12 cellular contexts compared by ENCODE assay signal in the genomic region with DNA sequence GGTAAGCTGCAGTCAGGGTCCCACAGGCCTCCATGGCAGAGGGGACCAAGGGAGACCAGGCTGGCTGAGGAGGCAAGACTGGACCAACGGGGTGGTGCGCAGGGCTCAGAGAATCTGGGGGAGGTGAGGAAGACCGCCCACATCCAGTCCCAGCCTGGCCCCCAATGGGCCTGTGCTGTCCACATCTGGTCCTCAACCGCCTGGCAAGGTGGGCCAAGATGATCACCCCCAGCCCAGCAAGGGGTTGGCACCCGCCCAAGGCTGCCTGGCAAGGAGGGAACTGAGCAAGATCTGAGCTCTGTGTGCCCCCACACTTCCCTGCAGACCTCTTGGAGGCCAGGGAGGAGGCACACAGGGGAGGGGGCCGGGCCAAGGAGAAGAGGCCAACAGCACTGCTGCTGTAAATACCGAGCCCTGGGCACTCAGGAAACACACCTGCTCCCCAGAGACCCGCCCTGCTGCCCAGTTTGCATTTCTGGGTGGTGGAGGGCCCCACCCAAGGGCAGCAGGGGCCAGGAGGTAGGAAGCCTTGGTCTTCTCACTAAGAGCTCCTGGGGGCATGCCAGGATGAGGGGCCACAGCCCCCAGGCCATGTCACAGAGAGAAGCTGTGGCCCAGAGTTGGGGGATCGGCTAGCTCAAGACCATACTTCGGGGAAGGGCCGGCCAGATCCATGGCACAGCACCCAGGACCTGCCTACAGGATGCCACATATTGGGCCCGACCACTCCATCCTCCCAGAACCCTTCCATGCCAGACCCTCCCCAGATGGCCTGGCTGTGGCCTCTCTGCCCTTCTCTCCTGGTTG.
DNase-seq lines count a peak whose midpoint lies in the region; ATAC-seq and TF ChIP-seq lines count a peak whose summit lies in the region.
"Had no signal": no experiment of that assay in that cellular context is flagged by ENCODE, and none has a peak within 500 bp of the region (broad histone marks: within the 10 kb centered on the region; RNA-seq: fewer than 3 reads in every experiment).

No MANE protein-coding gene starts in this region.

- H3K27me3 ChIP-seq in dorsolateral prefrontal cortex (no peaks in the 10 kb centered on the region), mucosa of rectum (ENCODE audit: control insufficient read depth in 2 of 2, insufficient read depth in 2 of 2, low read length in 2 of 2) (no peaks in the 10 kb centered on the region), ascending aorta (no peaks in the 10 kb centered on the region)

- no peaks in the 10 kb centered on the region for H3K9me3 Mint-ChIP-seq in IgD-negative memory B cell
- H3K9me3 Mint-ChIP-seq: activated T-helper 1 cell treated with anti-CD3 and anti-CD28 coated beads, Interleukin-12 subunit alpha, Interleukin-12 subunit beta, Interleukin-2, Interleukin-4 antibody, amounts not matched to agents 30 ng/mL and 10 ng/mL and 1 ng/mL, durations not matched to agents 14 hours and 24 hours and 36 hours had no signal

- H3K27ac ChIP-seq in dorsolateral prefrontal cortex (peak overlapping the region; percentile 68 to 99 (median 98)), mucosa of rectum (ENCODE audit: low read depth in 2 of 2, low read length in 2 of 2) (peak overlapping the region; percentile 97), substantia nigra (ENCODE audit: low read depth, low read length, poor library complexity, severe bottlenecking) (peak overlapping the region; percentile 100), ascending aorta (no peak overlapping the region)

- no peak for ATAC-seq in HG03354 (IDR thresholded peaks at IDR 0.05; ENCODE audit: poor library complexity, severe bottlenecking, unreplicated experiment)

- H3K4me1 Mint-ChIP-seq in IgD-negative memory B cell, result peaks cover 4 to 15% (median 14%) of the 10 kb centered on the region in 3 donors

- no peaks in the 10 kb centered on the region for H3K27me3 Mint-ChIP-seq in IgD-negative memory B cell

- H3K27ac Mint-ChIP-seq in IgD-negative memory B cell, result peak overlapping the region in 2 of 3 donors; percentile 31 to 35
- H3K27ac Mint-ChIP-seq: activated T-helper 1 cell treated with anti-CD3 and anti-CD28 coated beads, Interleukin-12 subunit alpha, Interleukin-12 subunit beta, Interleukin-2, Interleukin-4 antibody, amounts not matched to agents 30 ng/mL and 10 ng/mL and 1 ng/mL, durations not matched to agents 14 hours and 24 hours and 36 hours had no signal

- DNase-seq in dorsolateral prefrontal cortex (no peak), substantia nigra (lab: John Stamatoyannopoulos, UW) (peak in 1 of 49 donors; percentile 86), NCI-H1417 (lab: John Stamatoyannopoulos, UW) (no peak), ascending aorta (ENCODE audit: low spot score in 2 of 2) (no peak)
- DNase-seq: activated CD4-positive, alpha-beta T cell treated with anti-CD3 and anti-CD28 coated beads, Interleukin-2, amount 50 U/mL, for 4 hours; mammary epithelial cell; NCI-H1930; NCI-H748 treated with DMSO at 0.1 percent for 48 hours had no signal

- peaks cover 5% of the 10 kb centered on the region for H3K36me3 Mint-ChIP-seq in IgD-negative memory B cell

- H3K4me3 Mint-ChIP-seq in IgD-negative memory B cell, result peak overlapping the region in 3 of 4 donors; percentile 21 to 81 (median 43)
- H3K4me3 Mint-ChIP-seq: activated T-helper 1 cell treated with anti-CD3 and anti-CD28 coated beads, Interleukin-12 subunit alpha, Interleukin-12 subunit beta, Interleukin-2, Interleukin-4 antibody, amounts not matched to agents 30 ng/mL and 10 ng/mL and 1 ng/mL, durations not matched to agents 14 hours and 24 hours and 36 hours had no signal

- intact Hi-C loops in dorsolateral prefrontal cortex (cut with DNase I) (no loop called here), ascending aorta (cut with DNase I) (no loop called here)

- H3K4me3 ChIP-seq in dorsolateral prefrontal cortex (no peak overlapping the region), mucosa of rectum (ENCODE audit: low read length in 2 of 2) (no peak overlapping the region), ascending aorta (no peak overlapping the region)

- TF ChIP-seq CTCF in dorsolateral prefrontal cortex (IDR thresholded peaks at IDR 0.05 in 54 of 56, conservative IDR thresholded peaks at IDR 0.05 in 2 of 56; ENCODE audit: low read depth in 1 of 56, partially characterized antibody in 56 of 56) (no peak), ascending aorta (IDR thresholded peaks at IDR 0.05) (no peak)

- H3K36me3 ChIP-seq in mucosa of rectum (ENCODE audit: control insufficient read depth in 2 of 2, insufficient read depth in 2 of 2, low read length in 2 of 2), result peaks cover 11 to 18% of the 10 kb centered on the region in 2 donors
- no peaks in the 10 kb centered on the region for H3K36me3 ChIP-seq in ascending aorta

- H3K9me3 ChIP-seq in mucosa of rectum (ENCODE audit: control insufficient read depth in 2 of 2, low read length in 2 of 2) (no peaks in the 10 kb centered on the region), ascending aorta (no peaks in the 10 kb centered on the region)

- peak overlapping the region; percentile 63 to 67 for H3K9ac ChIP-seq in mucosa of rectum (ENCODE audit: low read depth in 1 of 2, low read length in 2 of 2)

- H3K4me1 ChIP-seq in mucosa of rectum (ENCODE audit: control insufficient read depth in 2 of 2, insufficient read depth in 2 of 2, low read length in 2 of 2), result peaks cover 81 to 84% of the 10 kb centered on the region in 2 donors
- H3K4me1 ChIP-seq in ascending aorta, result no peaks in the 10 kb centered on the region

Comparison
In these comparisons a context has a peak if more than half of its experiments do, and no peak if none do; other contexts are left out.
1. H3K27ac ChIP-seq: peak in dorsolateral prefrontal cortex (59 of 59), mucosa of rectum (2 of 2) and substantia nigra (single experiment); none in ascending aorta (0 of 2).